8 cellular contexts compared by ENCODE assay signal in the genomic region with DNA sequence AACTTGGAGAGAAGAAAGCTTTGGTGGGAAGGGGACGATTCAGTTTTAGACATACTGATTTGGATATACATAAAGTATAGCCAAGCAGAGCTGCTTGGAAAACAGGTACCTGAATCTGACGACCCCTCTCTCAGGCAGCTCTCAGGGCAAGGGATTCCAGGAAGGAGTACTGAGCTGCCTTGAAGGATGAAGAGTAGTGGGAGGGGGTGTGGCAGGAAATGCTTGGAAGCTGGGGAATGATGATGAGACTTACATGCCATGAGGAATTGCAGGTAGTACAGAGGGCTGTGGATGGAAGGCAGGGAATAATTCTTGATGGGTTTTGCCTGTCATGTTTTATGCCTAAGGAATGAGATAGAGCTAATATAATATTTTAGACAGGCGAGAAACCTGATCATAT. TPM values are rescaled to one million over a fixed set of nuclear protein-coding genes. Genes with fewer than 3 reads are reported as not detected.
"Had no signal": no experiment of that assay in that cellular context is flagged by ENCODE, and none has a peak within 500 bp of the region (broad histone marks: within the 10 kb centered on the region; RNA-seq: fewer than 3 reads in every experiment).

No MANE protein-coding gene starts in this region.

- H3K4me3 Mint-ChIP-seq: H9, IgD-negative memory B cell had no signal

- H3K9me3 Mint-ChIP-seq: H9, IgD-negative memory B cell had no signal

- DNase-seq: H9, HCEC 1CT had no signal

- H3K4me3 ChIP-seq: GM23248 had no signal

- H2AFZ ChIP-seq: GM23248 had no signal

- ATAC-seq: HepG2 had no signal

- H3K9ac ChIP-seq: GM23248 had no signal

- H3K27ac ChIP-seq: GM23248, HL-60 had no signal

- H3K36me3 Mint-ChIP-seq: IgD-negative memory B cell had no signal

- H3K27ac Mint-ChIP-seq: H9, IgD-negative memory B cell had no signal

RNA-seq across cellular contexts. Expression of gene HTR2A, which starts 38.7 kb away (rescaled TPM):
- total RNA-seq: H1, H9, HepG2, HT1080 had no signal
- polyA plus RNA-seq: H1, HepG2, IgD-negative memory B cell had no signal
